ENCODE assay signal across 9 cellular contexts in genomic region chr1:21295059-21295401, GRCh38. TPM values are rescaled to one million over a fixed set of nuclear protein-coding genes. Genes with fewer than 3 reads are reported as not detected.
DNase-seq lines count a peak whose midpoint lies in the region; ATAC-seq and TF ChIP-seq lines count a peak whose summit lies in the region.
"Had no signal": no experiment of that assay in that cellular context is flagged by ENCODE, and none has a peak within 500 bp of the region (broad histone marks: within the 10 kb centered on the region; RNA-seq: fewer than 3 reads in every experiment).

No MANE protein-coding gene starts in this region.

- H3K27ac ChIP-seq in spleen (peak overlapping the region; percentile 79 to 96 (median 94)), psoas muscle (no peak overlapping the region)

- intact Hi-C loops in spleen (cut with DNase I; ENCODE audit: low total_unique reads): no loop called here
- intact Hi-C loops in psoas muscle (cut with DNase I): no loop called here

- peaks cover 27% of the 10 kb centered on the region for H3K36me3 Mint-ChIP-seq in activated naive CD8-positive, alpha-beta T cell treated with anti-CD3 and anti-CD28 coated beads, Interleukin-2, amount 50 U/mL, for 24 hours (ENCODE audit: low read depth)

- H3K9me3 ChIP-seq in spleen: no peaks in the 10 kb centered on the region
- H3K9me3 ChIP-seq in psoas muscle: no peaks in the 10 kb centered on the region
- H3K9me3 ChIP-seq: thoracic aorta had no signal

- H3K4me3 ChIP-seq in spleen: peak overlapping the region in 3 of 8 donors; percentile 37 to 68 (median 38)
- H3K4me3 ChIP-seq in psoas muscle: no peak overlapping the region
- H3K4me3 ChIP-seq: thoracic aorta had no signal

- DNase-seq in OCI-M1 (lab: John Stamatoyannopoulos, UW) (peak; percentile 38), spleen (no peak), psoas muscle (no peak), HK-2 (ENCODE audit: unreplicated experiment) (no peak)
- DNase-seq in activated naive CD8-positive, alpha-beta T cell treated with anti-CD3 and anti-CD28 coated beads, Interleukin-2, amount 50 U/mL, for 24 hours: peak; percentile 60

- H3K4me1 ChIP-seq in spleen: peaks cover 44 to 98% (median 87%) of the 10 kb centered on the region in 6 donors
- H3K4me1 ChIP-seq in psoas muscle: no peaks in the 10 kb centered on the region

- H3K4me3 Mint-ChIP-seq in activated naive CD8-positive, alpha-beta T cell treated with anti-CD3 and anti-CD28 coated beads, Interleukin-2, amount 50 U/mL, for 24 hours: peak overlapping the region; percentile 77

- H3K27ac Mint-ChIP-seq in activated naive CD8-positive, alpha-beta T cell treated with anti-CD3 and anti-CD28 coated beads, Interleukin-2, amount 50 U/mL, for 24 hours: peak overlapping the region; percentile 99

- 55 to 75% (median 62%) methylated on average over 1 of the region's 1 CpG for WGBS in spleen, 5 donors
- 88 to 100% (median 94%) methylated on average over 1 of the region's 1 CpG for WGBS in psoas muscle, 3 donors

- H3K27me3 ChIP-seq in spleen (replicated peaks in 1 of 7): no peaks in the 10 kb centered on the region
- peaks cover 0 to 8% (median 4%) of the 10 kb centered on the region in 3 donors for H3K27me3 ChIP-seq in psoas muscle (ENCODE audit: insufficient read depth in 3 of 3, low read length in 2 of 3)

- TF ChIP-seq POLR2A in spleen (IDR thresholded peaks at IDR 0.05): no peak

- TF ChIP-seq CTCF in spleen (IDR thresholded peaks at IDR 0.05 in 8 of 11, conservative IDR thresholded peaks at IDR 0.05 in 3 of 11): no peak
- no peak for TF ChIP-seq CTCF in psoas muscle (IDR thresholded peaks at IDR 0.05)

- no peaks in the 10 kb centered on the region for H3K27me3 Mint-ChIP-seq in activated naive CD8-positive, alpha-beta T cell treated with anti-CD3 and anti-CD28 coated beads, Interleukin-2, amount 50 U/mL, for 24 hours

- no peaks in the 10 kb centered on the region for H3K9me3 Mint-ChIP-seq in activated naive CD8-positive, alpha-beta T cell treated with anti-CD3 and anti-CD28 coated beads, Interleukin-2, amount 50 U/mL, for 24 hours

- ATAC-seq in GM18520 (IDR thresholded peaks at IDR 0.05; ENCODE audit: unreplicated experiment) (peak; percentile 8), psoas muscle (no peak), GM18519 (IDR thresholded peaks at IDR 0.05; ENCODE audit: low FRiP score, unreplicated experiment) (no peak), GM21619 (IDR thresholded peaks at IDR 0.05; ENCODE audit: unreplicated experiment) (no peak)
- ATAC-seq in activated naive CD8-positive, alpha-beta T cell treated with anti-CD3 and anti-CD28 coated beads, Interleukin-2, amount 50 U/mL, for 24 hours: peak; percentile 56

- H3K36me3 ChIP-seq in spleen (peaks cover 0 to 5% (median 0%) of the 10 kb centered on the region in 6 donors), psoas muscle (ENCODE audit: insufficient read depth in 1 of 2, low read depth in 1 of 2) (no peaks in the 10 kb centered on the region)
- H3K36me3 ChIP-seq: thoracic aorta had no signal

- peaks cover 91% of the 10 kb centered on the region for H3K4me1 Mint-ChIP-seq in activated naive CD8-positive, alpha-beta T cell treated with anti-CD3 and anti-CD28 coated beads, Interleukin-2, amount 50 U/mL, for 24 hours

RNA-seq across cellular contexts. Expression of gene ECE1, which starts 4.8 kb away (rescaled TPM):
- 100 to 1,000 TPM in 5 of 7 donors, 10 to 100 TPM in 2; 95.3 to 142 (median 124) TPM for total RNA-seq in spleen
- polyA plus RNA-seq in spleen: 10 to 100 TPM; 17.2 to 44.4 (median 24.1) TPM
- 10 to 100 TPM; 12.3 to 24.9 (median 19.0) TPM for total RNA-seq in psoas muscle
- polyA plus RNA-seq in psoas muscle: 10 to 100 TPM; 12.2 to 14.6 (median 13.2) TPM

Comparison
In these comparisons a context has a peak if more than half of its experiments do, and no peak if none do; other contexts are left out.
1. ATAC-seq: peak in GM18520 (single experiment) and activated naive CD8-positive, alpha-beta T cell treated with anti-CD3 and anti-CD28 coated beads, Interleukin-2, amount 50 U/mL, for 24 hours (single experiment); none in psoas muscle (0 of 4), GM18519 (single experiment) and GM21619 (single experiment).
2. DNase-seq: peak in OCI-M1 (single experiment) and activated naive CD8-positive, alpha-beta T cell treated with anti-CD3 and anti-CD28 coated beads, Interleukin-2, amount 50 U/mL, for 24 hours (single experiment); none in spleen (single experiment), psoas muscle (0 of 2) and HK-2 (single experiment).